Comparison of ENCODE assay signal across 8 cellular contexts in genomic region chr15:44296625-44297524, GRCh38. TPM values are rescaled to one million over a fixed set of nuclear protein-coding genes. Genes with fewer than 3 reads are reported as not detected.
DNase-seq lines count a peak whose midpoint lies in the region; ATAC-seq and TF ChIP-seq lines count a peak whose summit lies in the region.

No MANE protein-coding gene starts in this region.

- DNase-seq in A172 (ENCODE audit: low spot score) (peak; percentile 60), GM10266 (ENCODE audit: extremely low spot score) (peak; percentile 13), dermis blood vessel endothelial cell (peak; percentile 41), NCI-H82 treated with DMSO at 0.1 percent for 48 hours (lab: John Stamatoyannopoulos, UW; ENCODE audit: unreplicated experiment) (no peak)

- H3K4me3 ChIP-seq in OCI-LY1 (ENCODE audit: low read depth, low read length, poor library complexity, severe bottlenecking) (no peak overlapping the region), muscle layer of duodenum (ENCODE audit: low read depth in 1 of 2, low read length in 2 of 2) (no peak overlapping the region)

- no peaks in the 10 kb centered on the region for H3K9me2 ChIP-seq in OCI-LY1 (ENCODE audit: low read depth, low read length)

- H3F3A ChIP-seq in OCI-LY1 (ENCODE audit: insufficient read depth, low read length), result no peaks in the 10 kb centered on the region

- H3K9me3 ChIP-seq in OCI-LY1 (ENCODE audit: low read length) (no peaks in the 10 kb centered on the region), muscle layer of duodenum (ENCODE audit: control insufficient read depth in 1 of 2, low read length in 2 of 2) (no peaks in the 10 kb centered on the region)

- H3K4me1 ChIP-seq in OCI-LY1 (ENCODE audit: insufficient read depth, low read length, severe bottlenecking), result peaks cover 26% of the 10 kb centered on the region
- H3K4me1 ChIP-seq in muscle layer of duodenum (ENCODE audit: control insufficient read depth in 1 of 2, insufficient read depth in 2 of 2, low read length in 2 of 2), result peaks cover 6 to 10% of the 10 kb centered on the region in 2 donors

- H3K4me2 ChIP-seq in OCI-LY1 (ENCODE audit: low read length), result no peak overlapping the region

- no peak for TF ChIP-seq CTCF in GM10266 (IDR thresholded peaks at IDR 0.05; ENCODE audit: control insufficient read depth, insufficient read depth, low read depth, missing control alignments)
- no peak for TF ChIP-seq CTCF in OCI-LY1 (IDR thresholded peaks at IDR 0.05; ENCODE audit: low read length)

- H3K9ac ChIP-seq in OCI-LY1 (ENCODE audit: low read length), result no peak overlapping the region

- no peak overlapping the region for H2AFZ ChIP-seq in OCI-LY1 (ENCODE audit: low read length)

- H3K79me2 ChIP-seq in OCI-LY1 (ENCODE audit: insufficient read depth, low read length), result no peaks in the 10 kb centered on the region

- no peaks in the 10 kb centered on the region for H4K20me1 ChIP-seq in OCI-LY1 (ENCODE audit: insufficient read depth, low read length)

- H3K27me3 ChIP-seq in OCI-LY1 (ENCODE audit: insufficient read depth, low read length) (no peaks in the 10 kb centered on the region), muscle layer of duodenum (ENCODE audit: low read depth, low read length) (no peaks in the 10 kb centered on the region)

- H3K27ac ChIP-seq in OCI-LY1 (ENCODE audit: low read depth, low read length, poor library complexity, severe bottlenecking) (peak overlapping the region; percentile 29), muscle layer of duodenum (ENCODE audit: low read length) (peak overlapping the region; percentile 49)

- ATAC-seq in HG03521 (IDR thresholded peaks at IDR 0.05; ENCODE audit: unreplicated experiment) (no peak), GM19455 (IDR thresholded peaks at IDR 0.05; ENCODE audit: unreplicated experiment) (no peak)

- H3K36me3 ChIP-seq in OCI-LY1 (ENCODE audit: insufficient read depth, low read length) (0 out of 2 replicates have a peak, but pooled peaks cover 7% of the 10 kb centered on the region), muscle layer of duodenum (ENCODE audit: control insufficient read depth in 1 of 2, insufficient read depth in 2 of 2, low read length in 2 of 2) (peaks cover 0 to 4% of the 10 kb centered on the region in 2 donors)

RNA-seq across cellular contexts. Expression of gene GOLM2, which starts 8.4 kb away (rescaled TPM):
- total RNA-seq in A172 (2014; rRNA removed; shearing (Covaris generic)), result 141 and 160 TPM in 2 replicates
- total RNA-seq in dermis blood vessel endothelial cell, result 72.5 and 78.1 TPM in 2 replicates
